ENCODE assay signal across 1 cellular context in the genomic region with DNA sequence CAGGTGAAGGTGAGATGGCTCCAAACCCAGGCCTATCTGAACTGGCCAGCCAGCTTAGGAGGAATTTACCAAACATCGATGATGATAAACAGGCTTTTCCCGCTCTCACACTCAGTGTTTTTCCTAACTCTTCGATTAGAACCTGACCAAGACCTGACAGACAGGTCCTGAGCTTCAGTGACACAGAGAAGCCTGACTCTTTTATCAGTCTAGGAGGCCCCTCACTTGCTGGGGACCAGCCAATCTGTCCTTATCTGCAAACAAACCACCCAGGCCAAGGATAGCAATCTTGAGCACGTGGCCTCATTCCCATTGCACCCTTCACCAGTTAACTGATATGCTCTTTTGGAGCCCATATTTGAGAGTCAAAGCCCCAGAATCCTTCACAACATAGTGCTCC.
TF ChIP-seq lines count a peak whose summit lies in the region.

No MANE protein-coding gene starts in this region.

TF ChIP-seq in IMR-90, 13 proteins besides CTCF, POLR2A, EP300 and RAD21 (continued from another document):
- TF ChIP-seq SMC3 (IDR thresholded peaks at IDR 0.05; ENCODE audit: low read depth, low read length): no peak
- TF ChIP-seq, protein P1, sequence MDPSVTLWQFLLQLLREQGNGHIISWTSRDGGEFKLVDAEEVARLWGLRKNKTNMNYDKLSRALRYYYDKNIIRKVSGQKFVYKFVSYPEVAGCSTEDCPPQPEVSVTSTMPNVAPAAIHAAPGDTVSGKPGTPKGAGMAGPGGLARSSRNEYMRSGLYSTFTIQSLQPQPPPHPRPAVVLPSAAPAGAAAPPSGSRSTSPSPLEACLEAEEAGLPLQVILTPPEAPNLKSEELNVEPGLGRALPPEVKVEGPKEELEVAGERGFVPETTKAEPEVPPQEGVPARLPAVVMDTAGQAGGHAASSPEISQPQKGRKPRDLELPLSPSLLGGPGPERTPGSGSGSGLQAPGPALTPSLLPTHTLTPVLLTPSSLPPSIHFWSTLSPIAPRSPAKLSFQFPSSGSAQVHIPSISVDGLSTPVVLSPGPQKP (IDR thresholded peaks at IDR 0.05; ENCODE audit: borderline replicate concordance, low read depth, low read length): no peak
- TF ChIP-seq RFX5 (IDR thresholded peaks at IDR 0.05; ENCODE audit: low read depth, low read length): no peak
- TF ChIP-seq MXI1 (IDR thresholded peaks at IDR 0.05; ENCODE audit: borderline replicate concordance, low read depth, low read length): no peak
- no peak for TF ChIP-seq RCOR1 (IDR thresholded peaks at IDR 0.05; ENCODE audit: insufficient replicate concordance, low read length)
- TF ChIP-seq BHLHE40 (IDR thresholded peaks at IDR 0.05; ENCODE audit: low read depth, low read length): no peak
- no peak for TF ChIP-seq MAZ (IDR thresholded peaks at IDR 0.05; ENCODE audit: borderline replicate concordance, low read depth, low read length)
- TF ChIP-seq MAFK (IDR thresholded peaks at IDR 0.05; ENCODE audit: low read depth, low read length): no peak
- TF ChIP-seq, protein P2, sequence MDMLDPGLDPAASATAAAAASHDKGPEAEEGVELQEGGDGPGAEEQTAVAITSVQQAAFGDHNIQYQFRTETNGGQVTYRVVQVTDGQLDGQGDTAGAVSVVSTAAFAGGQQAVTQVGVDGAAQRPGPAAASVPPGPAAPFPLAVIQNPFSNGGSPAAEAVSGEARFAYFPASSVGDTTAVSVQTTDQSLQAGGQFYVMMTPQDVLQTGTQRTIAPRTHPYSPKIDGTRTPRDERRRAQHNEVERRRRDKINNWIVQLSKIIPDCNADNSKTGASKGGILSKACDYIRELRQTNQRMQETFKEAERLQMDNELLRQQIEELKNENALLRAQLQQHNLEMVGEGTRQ (IDR thresholded peaks at IDR 0.05; ENCODE audit: low read depth, low read length): no peak
- TF ChIP-seq FOS (IDR thresholded peaks at IDR 0.05; ENCODE audit: low read depth, low read length): no peak
